In the genomic region with DNA sequence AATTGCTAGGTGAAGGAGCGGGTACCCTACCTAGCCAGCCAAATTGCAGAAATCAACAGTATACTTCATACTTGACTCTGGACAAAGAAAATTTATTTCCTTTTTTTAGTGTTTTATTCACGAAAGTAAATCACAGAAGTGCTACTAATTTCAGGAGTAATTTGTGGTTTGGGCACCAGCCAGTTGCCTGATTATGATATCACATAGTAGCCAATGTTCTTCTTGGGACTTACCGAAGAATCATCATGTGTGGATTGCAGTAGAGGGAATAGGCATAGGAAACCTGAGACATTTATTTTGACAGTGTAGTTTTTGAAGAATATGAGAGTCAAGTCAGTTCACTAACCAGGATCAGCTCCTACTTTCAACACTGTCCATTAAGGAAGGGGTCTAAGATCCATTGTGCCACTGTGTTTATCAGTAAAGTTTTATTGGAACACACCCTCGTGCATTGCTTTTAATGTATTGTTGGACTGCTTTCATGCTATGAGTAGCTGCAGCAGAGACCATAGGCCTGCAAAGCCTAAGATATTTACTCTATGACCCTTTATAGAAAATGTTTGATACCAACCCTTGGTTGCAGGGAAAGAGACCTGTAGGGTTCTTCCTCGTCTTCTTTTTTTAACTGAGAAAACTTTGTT, we compare ENCODE assay signal across 2 cellular contexts.
TF ChIP-seq lines count a peak whose summit lies in the region.

No MANE protein-coding gene starts in this region.

TF ChIP-seq in GM23338, 12 proteins besides CTCF, POLR2A, EP300 and RAD21 (continues in another document):
- TF ChIP-seq, protein P1, sequence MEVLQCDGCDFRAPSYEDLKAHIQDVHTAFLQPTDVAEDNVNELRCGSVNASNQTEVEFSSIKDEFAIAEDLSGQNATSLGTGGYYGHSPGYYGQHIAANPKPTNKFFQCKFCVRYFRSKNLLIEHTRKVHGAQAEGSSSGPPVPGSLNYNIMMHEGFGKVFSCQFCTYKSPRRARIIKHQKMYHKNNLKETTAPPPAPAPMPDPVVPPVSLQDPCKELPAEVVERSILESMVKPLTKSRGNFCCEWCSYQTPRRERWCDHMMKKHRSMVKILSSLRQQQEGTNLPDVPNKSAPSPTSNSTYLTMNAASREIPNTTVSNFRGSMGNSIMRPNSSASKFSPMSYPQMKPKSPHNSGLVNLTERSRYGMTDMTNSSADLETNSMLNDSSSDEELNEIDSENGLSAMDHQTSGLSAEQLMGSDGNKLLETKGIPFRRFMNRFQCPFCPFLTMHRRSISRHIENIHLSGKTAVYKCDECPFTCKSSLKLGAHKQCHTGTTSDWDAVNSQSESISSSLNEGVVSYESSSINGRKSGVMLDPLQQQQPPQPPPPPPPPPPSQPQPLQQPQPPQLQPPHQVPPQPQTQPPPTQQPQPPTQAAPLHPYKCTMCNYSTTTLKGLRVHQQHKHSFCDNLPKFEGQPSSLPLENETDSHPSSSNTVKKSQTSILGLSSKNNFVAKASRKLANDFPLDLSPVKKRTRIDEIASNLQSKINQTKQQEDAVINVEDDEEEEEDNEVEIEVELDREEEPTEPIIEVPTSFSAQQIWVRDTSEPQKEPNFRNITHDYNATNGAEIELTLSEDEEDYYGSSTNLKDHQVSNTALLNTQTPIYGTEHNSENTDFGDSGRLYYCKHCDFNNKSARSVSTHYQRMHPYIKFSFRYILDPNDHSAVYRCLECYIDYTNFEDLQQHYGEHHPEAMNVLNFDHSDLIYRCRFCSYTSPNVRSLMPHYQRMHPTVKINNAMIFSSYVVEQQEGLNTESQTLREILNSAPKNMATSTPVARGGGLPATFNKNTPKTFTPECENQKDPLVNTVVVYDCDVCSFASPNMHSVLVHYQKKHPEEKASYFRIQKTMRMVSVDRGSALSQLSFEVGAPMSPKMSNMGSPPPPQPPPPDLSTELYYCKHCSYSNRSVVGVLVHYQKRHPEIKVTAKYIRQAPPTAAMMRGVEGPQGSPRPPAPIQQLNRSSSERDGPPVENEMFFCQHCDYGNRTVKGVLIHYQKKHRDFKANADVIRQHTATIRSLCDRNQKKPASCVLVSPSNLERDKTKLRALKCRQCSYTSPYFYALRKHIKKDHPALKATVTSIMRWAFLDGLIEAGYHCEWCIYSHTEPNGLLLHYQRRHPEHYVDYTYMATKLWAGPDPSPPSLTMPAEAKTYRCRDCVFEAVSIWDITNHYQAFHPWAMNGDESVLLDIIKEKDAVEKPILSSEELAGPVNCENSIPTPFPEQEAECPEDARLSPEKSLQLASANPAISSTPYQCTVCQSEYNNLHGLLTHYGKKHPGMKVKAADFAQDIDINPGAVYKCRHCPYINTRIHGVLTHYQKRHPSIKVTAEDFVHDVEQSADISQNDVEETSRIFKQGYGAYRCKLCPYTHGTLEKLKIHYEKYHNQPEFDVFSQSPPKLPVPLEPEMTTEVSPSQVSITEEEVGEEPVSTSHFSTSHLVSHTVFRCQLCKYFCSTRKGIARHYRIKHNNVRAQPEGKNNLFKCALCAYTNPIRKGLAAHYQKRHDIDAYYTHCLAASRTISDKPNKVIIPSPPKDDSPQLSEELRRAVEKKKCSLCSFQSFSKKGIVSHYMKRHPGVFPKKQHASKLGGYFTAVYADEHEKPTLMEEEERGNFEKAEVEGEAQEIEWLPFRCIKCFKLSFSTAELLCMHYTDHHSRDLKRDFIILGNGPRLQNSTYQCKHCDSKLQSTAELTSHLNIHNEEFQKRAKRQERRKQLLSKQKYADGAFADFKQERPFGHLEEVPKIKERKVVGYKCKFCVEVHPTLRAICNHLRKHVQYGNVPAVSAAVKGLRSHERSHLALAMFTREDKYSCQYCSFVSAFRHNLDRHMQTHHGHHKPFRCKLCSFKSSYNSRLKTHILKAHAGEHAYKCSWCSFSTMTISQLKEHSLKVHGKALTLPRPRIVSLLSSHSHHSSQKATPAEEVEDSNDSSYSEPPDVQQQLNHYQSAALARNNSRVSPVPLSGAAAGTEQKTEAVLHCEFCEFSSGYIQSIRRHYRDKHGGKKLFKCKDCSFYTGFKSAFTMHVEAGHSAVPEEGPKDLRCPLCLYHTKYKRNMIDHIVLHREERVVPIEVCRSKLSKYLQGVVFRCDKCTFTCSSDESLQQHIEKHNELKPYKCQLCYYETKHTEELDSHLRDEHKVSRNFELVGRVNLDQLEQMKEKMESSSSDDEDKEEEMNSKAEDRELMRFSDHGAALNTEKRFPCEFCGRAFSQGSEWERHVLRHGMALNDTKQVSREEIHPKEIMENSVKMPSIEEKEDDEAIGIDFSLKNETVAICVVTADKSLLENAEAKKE (CRISPR knock-in tag; IDR thresholded peaks at IDR 0.05), result no peak
- no peak for TF ChIP-seq EZH2phosphoT487 (IDR thresholded peaks at IDR 0.05; ENCODE audit: unreplicated experiment)
- no peak for TF ChIP-seq NANOG (IDR thresholded peaks at IDR 0.05; ENCODE audit: borderline replicate concordance)
- no peak for TF ChIP-seq EZH2 (IDR thresholded peaks at IDR 0.05; ENCODE audit: low read depth, unreplicated experiment)
- no peak for TF ChIP-seq ETS1 (IDR thresholded peaks at IDR 0.05)
- TF ChIP-seq ZNF331 (CRISPR knock-in tag; IDR thresholded peaks at IDR 0.05; ENCODE audit: low read depth), result no peak
- no peak for TF ChIP-seq ZNF114 (CRISPR knock-in tag; IDR thresholded peaks at IDR 0.05)
- no peak for TF ChIP-seq STAT1 (IDR thresholded peaks at IDR 0.05; ENCODE audit: unreplicated experiment)
- no peak for TF ChIP-seq JUNB (IDR thresholded peaks at IDR 0.05; ENCODE audit: unreplicated experiment)
- no peak for TF ChIP-seq POLR2AphosphoS5 (IDR thresholded peaks at IDR 0.05; ENCODE audit: low read depth)

TF ChIP-seq in GM12878, 131 proteins besides CTCF, POLR2A, EP300 and RAD21 (continues in another document):
- TF ChIP-seq IRF4 (IDR thresholded peaks at IDR 0.05; ENCODE audit: low read depth, low read length), result peak; percentile 25; the same call in 1 of the 2 replicates
- no peak for TF ChIP-seq HCFC1 (IDR thresholded peaks at IDR 0.05; ENCODE audit: low read length)
- 0 out of 2 replicates have a peak, but pooled peaks have one; percentile 26 for TF ChIP-seq ATF7 (IDR thresholded peaks at IDR 0.05; ENCODE audit: low read depth)
- peak; percentile 63 for TF ChIP-seq BCL11A (IDR thresholded peaks at IDR 0.05; ENCODE audit: low read depth, low read length)
- no peak for TF ChIP-seq ZZZ3 (IDR thresholded peaks at IDR 0.05; ENCODE audit: control insufficient read depth, insufficient read length, low read depth)
- no peak for TF ChIP-seq SIN3A (IDR thresholded peaks at IDR 0.05; ENCODE audit: low read depth, low read length)
- TF ChIP-seq IKZF1 (conservative IDR thresholded peaks at IDR 0.05), result peak; percentile 52; the same call in 1 of the 2 replicates
- no peak for TF ChIP-seq ZSCAN29 (IDR thresholded peaks at IDR 0.05)
- TF ChIP-seq, protein P2, sequence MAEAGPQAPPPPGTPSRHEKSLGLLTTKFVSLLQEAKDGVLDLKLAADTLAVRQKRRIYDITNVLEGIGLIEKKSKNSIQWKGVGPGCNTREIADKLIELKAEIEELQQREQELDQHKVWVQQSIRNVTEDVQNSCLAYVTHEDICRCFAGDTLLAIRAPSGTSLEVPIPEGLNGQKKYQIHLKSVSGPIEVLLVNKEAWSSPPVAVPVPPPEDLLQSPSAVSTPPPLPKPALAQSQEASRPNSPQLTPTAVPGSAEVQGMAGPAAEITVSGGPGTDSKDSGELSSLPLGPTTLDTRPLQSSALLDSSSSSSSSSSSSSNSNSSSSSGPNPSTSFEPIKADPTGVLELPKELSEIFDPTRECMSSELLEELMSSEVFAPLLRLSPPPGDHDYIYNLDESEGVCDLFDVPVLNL (IDR thresholded peaks at IDR 0.05; ENCODE audit: low read depth, low read length), result no peak
- peak; percentile 68 for TF ChIP-seq JUNB (IDR thresholded peaks at IDR 0.05)
- no peak for TF ChIP-seq HDAC6 (IDR thresholded peaks at IDR 0.05; ENCODE audit: unreplicated experiment)
- no peak for TF ChIP-seq SREBF2 (IDR thresholded peaks at IDR 0.05; ENCODE audit: low read length)
- TF ChIP-seq ESRRA (IDR thresholded peaks at IDR 0.05; ENCODE audit: low read length), result no peak
- TF ChIP-seq CREB1 (IDR thresholded peaks at IDR 0.05; ENCODE audit: low read depth), result no peak
- no peak for TF ChIP-seq NR2C2 (IDR thresholded peaks at IDR 0.05; ENCODE audit: borderline replicate concordance, control insufficient read depth, insufficient read length, low read depth)
- TF ChIP-seq CBFB (IDR thresholded peaks at IDR 0.05; ENCODE audit: low read depth), result no peak
- no peak for TF ChIP-seq PAX5 (IDR thresholded peaks at IDR 0.05; ENCODE audit: borderline replicate concordance, low read depth, low read length)
- no peak for TF ChIP-seq MEF2B (IDR thresholded peaks at IDR 0.05; ENCODE audit: partially characterized antibody, poor library complexity, severe bottlenecking)
- TF ChIP-seq, protein P3, sequence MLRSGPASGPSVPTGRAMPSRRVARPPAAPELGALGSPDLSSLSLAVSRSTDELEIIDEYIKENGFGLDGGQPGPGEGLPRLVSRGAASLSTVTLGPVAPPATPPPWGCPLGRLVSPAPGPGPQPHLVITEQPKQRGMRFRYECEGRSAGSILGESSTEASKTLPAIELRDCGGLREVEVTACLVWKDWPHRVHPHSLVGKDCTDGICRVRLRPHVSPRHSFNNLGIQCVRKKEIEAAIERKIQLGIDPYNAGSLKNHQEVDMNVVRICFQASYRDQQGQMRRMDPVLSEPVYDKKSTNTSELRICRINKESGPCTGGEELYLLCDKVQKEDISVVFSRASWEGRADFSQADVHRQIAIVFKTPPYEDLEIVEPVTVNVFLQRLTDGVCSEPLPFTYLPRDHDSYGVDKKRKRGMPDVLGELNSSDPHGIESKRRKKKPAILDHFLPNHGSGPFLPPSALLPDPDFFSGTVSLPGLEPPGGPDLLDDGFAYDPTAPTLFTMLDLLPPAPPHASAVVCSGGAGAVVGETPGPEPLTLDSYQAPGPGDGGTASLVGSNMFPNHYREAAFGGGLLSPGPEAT (IDR thresholded peaks at IDR 0.05; ENCODE audit: low read depth), result peak; percentile 61; the same call in 1 of the 2 replicates
- TF ChIP-seq ZBTB11 (CRISPR knock-in tag; IDR thresholded peaks at IDR 0.05), result no peak
- TF ChIP-seq NFIC (IDR thresholded peaks at IDR 0.05; ENCODE audit: low read depth, low read length), result 0 out of 2 replicates have a peak, but pooled peaks have one; percentile 55
- TF ChIP-seq, protein P4, sequence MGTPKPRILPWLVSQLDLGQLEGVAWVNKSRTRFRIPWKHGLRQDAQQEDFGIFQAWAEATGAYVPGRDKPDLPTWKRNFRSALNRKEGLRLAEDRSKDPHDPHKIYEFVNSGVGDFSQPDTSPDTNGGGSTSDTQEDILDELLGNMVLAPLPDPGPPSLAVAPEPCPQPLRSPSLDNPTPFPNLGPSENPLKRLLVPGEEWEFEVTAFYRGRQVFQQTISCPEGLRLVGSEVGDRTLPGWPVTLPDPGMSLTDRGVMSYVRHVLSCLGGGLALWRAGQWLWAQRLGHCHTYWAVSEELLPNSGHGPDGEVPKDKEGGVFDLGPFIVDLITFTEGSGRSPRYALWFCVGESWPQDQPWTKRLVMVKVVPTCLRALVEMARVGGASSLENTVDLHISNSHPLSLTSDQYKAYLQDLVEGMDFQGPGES (IDR thresholded peaks at IDR 0.05), result no peak
- TF ChIP-seq, protein P5, sequence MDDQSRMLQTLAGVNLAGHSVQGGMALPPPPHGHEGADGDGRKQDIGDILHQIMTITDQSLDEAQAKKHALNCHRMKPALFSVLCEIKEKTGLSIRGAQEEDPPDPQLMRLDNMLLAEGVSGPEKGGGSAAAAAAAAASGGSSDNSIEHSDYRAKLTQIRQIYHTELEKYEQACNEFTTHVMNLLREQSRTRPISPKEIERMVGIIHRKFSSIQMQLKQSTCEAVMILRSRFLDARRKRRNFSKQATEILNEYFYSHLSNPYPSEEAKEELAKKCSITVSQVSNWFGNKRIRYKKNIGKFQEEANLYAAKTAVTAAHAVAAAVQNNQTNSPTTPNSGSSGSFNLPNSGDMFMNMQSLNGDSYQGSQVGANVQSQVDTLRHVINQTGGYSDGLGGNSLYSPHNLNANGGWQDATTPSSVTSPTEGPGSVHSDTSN (IDR thresholded peaks at IDR 0.05; ENCODE audit: insufficient replicate concordance, low read depth, low read length), result no peak
- TF ChIP-seq MTA2 (IDR thresholded peaks at IDR 0.05; ENCODE audit: low read depth), result peak; percentile 66; the same call in 1 of the 2 replicates
- peak; percentile 64; the same call in 1 of the 2 replicates for TF ChIP-seq DPF2 (IDR thresholded peaks at IDR 0.05)
- TF ChIP-seq E2F8 (IDR thresholded peaks at IDR 0.05; ENCODE audit: low read depth, partially characterized antibody), result no peak
